Comparison of ENCODE assay signal across 15 cellular contexts in the genomic region with DNA sequence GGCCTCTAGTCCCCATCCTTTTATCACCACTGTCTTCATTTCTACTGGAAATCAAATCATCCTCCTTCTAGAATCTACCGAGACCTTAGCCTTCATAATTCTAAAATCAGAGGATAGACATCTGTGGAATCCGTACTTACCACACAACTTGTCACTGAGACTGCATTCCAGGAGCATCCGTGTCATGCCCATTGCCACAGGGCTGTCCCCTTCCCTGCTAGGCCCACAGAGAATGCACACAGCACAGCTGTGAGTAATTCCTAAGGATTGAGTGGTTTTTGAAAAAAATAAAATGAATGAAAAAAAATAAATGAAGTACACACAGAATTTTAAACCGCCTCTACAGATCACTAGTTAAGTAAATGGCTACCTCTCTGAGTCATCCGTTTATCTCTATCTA.
DNase-seq lines count a peak whose midpoint lies in the region.
"Had no signal": no experiment of that assay in that cellular context is flagged by ENCODE, and none has a peak within 500 bp of the region (broad histone marks: within the 10 kb centered on the region; RNA-seq: fewer than 3 reads in every experiment).

No MANE protein-coding gene starts in this region.

- peak overlapping the region; percentile 17 for H3K9ac ChIP-seq in adipocyte (ENCODE audit: low read length)

- no peaks in the 10 kb centered on the region for H3K9me3 ChIP-seq in adipocyte (ENCODE audit: control insufficient read depth, low read length)
- H3K9me3 ChIP-seq: prostate gland had no signal

- no peaks in the 10 kb centered on the region for H3K27me3 ChIP-seq in adipocyte (replicated peaks; ENCODE audit: control insufficient read depth, insufficient read depth, low read length)

- peak overlapping the region; percentile 28 for H3K4me3 ChIP-seq in adipocyte (ENCODE audit: low read length)
- H3K4me3 ChIP-seq: prostate gland had no signal

- DNase-seq in AG08395 (ENCODE audit: low spot score) (peak; percentile 92), HK-2 (ENCODE audit: unreplicated experiment) (peak; percentile 76), adipocyte (ENCODE audit: low read depth) (peak; percentile 63), islet precursor cell (peak; percentile 92), NCI-H1048 (lab: John Stamatoyannopoulos, UW) (no peak), MV-4-11 (lab: John Stamatoyannopoulos, UW) (no peak), GOT3 (lab: John Stamatoyannopoulos, UW) (no peak)
- DNase-seq in activated CD8-positive, alpha-beta memory T cell treated with anti-CD3 and anti-CD28 coated beads, Interleukin-2, amount 50 U/mL, for 4 hours = no peak
- DNase-seq: activated CD4-positive, alpha-beta T cell treated with anti-CD3 and anti-CD28 coated beads, Interleukin-2, amount 50 U/mL, for 1 hour; AML-193; aorta; foreskin melanocyte; immature natural killer cell; NCI-H1694 had no signal

- no peaks in the 10 kb centered on the region for H3K36me3 ChIP-seq in adipocyte (ENCODE audit: control insufficient read depth, insufficient read depth, low read length, severe bottlenecking)
- H3K36me3 ChIP-seq: prostate gland had no signal

- peaks cover 33% of the 10 kb centered on the region for H3K4me1 ChIP-seq in adipocyte (ENCODE audit: control insufficient read depth, insufficient read depth, low read length)
- H3K4me1 ChIP-seq: prostate gland had no signal

Comparison
In these comparisons a context has a peak if more than half of its experiments do, and no peak if none do; other contexts are left out.
1. DNase-seq: peak in AG08395 (single experiment), HK-2 (single experiment), adipocyte (single experiment) and islet precursor cell (single experiment); none in NCI-H1048 (single experiment), MV-4-11 (single experiment), GOT3 (single experiment) and activated CD8-positive, alpha-beta memory T cell treated with anti-CD3 and anti-CD28 coated beads, Interleukin-2, amount 50 U/mL, for 4 hours (single experiment).